In genomic region chr3:156561533-156561932, GRCh38 we compare ENCODE assay signal across 22 cellular contexts.
"Had no signal": no experiment of that assay in that cellular context is flagged by ENCODE, and none has a peak within 500 bp of the region (broad histone marks: within the 10 kb centered on the region; RNA-seq: fewer than 3 reads in every experiment).

No MANE protein-coding gene starts in this region.

- H3K9me3 ChIP-seq: esophagus squamous epithelium, gastrocnemius medialis, neutrophil, ovary, prostate gland, thyroid gland, upper lobe of right lung had no signal

- H3K4me1 ChIP-seq: esophagus squamous epithelium, gastrocnemius medialis, prostate gland, upper lobe of right lung had no signal

- H3K36me3 ChIP-seq: esophagus squamous epithelium, gastrocnemius medialis, neutrophil, ovary, prostate gland, thyroid gland, upper lobe of right lung had no signal

- H3K4me3 ChIP-seq: esophagus squamous epithelium, gastrocnemius medialis, ovary, prostate gland, thyroid gland, upper lobe of right lung had no signal

- H3K27ac ChIP-seq: esophagus squamous epithelium, gastrocnemius medialis, neutrophil, ovary, prostate gland, upper lobe of right lung had no signal

- DNase-seq: activated CD4-positive, alpha-beta T cell treated with anti-CD3 and anti-CD28 coated beads for 1 hour; activated CD8-positive, alpha-beta memory T cell treated with anti-CD3 and anti-CD28 coated beads, Interleukin-2, amount 50 U/mL, for 48 hours; activated naive CD4-positive, alpha-beta T cell treated with anti-CD3 and anti-CD28 coated beads, Interleukin-2, amount 50 U/mL, for 16 hours; activated naive CD8-positive, alpha-beta T cell treated with anti-CD3 and anti-CD28 coated beads, Interleukin-2, amount 50 U/mL, for 24 hours; activated T-cell treated with anti-CD3 and anti-CD28 coated beads, Interleukin-2, amount 50 U/mL, for 4 hours; cerebellar nuclear complex; cortex of kidney; endodermal cell; esophagus squamous epithelium; gastrocnemius medialis; hippocampal formation; left ventricle myocardium superior; mammary epithelial cell; midbrain; ovary; stimulated activated CD4-positive, alpha-beta T cell treated with anti-CD3 and anti-CD28 coated beads, Interleukin-2, amount 100 ng/mL, for 48 hours; stimulated activated naive CD4-positive, alpha-beta T cell treated with Interleukin-2 at 50 U/mL for 16 hours; substantia nigra; upper lobe of right lung had no signal

- H3K27me3 ChIP-seq: esophagus squamous epithelium, gastrocnemius medialis, neutrophil, ovary, thyroid gland, upper lobe of right lung had no signal

- ATAC-seq: activated naive CD8-positive, alpha-beta T cell treated with anti-CD3 and anti-CD28 coated beads, Interleukin-2, amount 50 U/mL, for 24 hours; activated T-cell treated with anti-CD3 and anti-CD28 coated beads, Interleukin-2, amount 50 U/mL, for 4 hours; gastrocnemius medialis; left ventricle myocardium superior; upper lobe of right lung had no signal
